27 cellular contexts compared by ENCODE assay signal in genomic region chr4:182875471-182875870, GRCh38.
"Had no signal": no experiment of that assay in that cellular context is flagged by ENCODE, and none has a peak within 500 bp of the region (broad histone marks: within the 10 kb centered on the region; RNA-seq: fewer than 3 reads in every experiment).

No MANE protein-coding gene starts in this region.

- H3K9me3 Mint-ChIP-seq: activated naive CD4-positive, alpha-beta T cell treated with anti-CD3 and anti-CD28 coated beads for 36 hours; activated naive CD8-positive, alpha-beta T cell treated with anti-CD3 and anti-CD28 coated beads for 36 hours; activated T-cell treated with anti-CD3 and anti-CD28 coated beads, Interleukin-2, amount 50 U/mL, for 72 hours; natural killer cell treated with Interleukin-12 subunit alpha and Interleukin-12 subunit beta and Interleukin-15 and Interleukin-18, amount 100 ng/mL, for 72 hours; T-cell; T-helper 2 cell treated with Interferon-gamma antibody and Interleukin-4, amounts not matched to agents 5 μg/mL and 100 μg/mL, for 36 hours had no signal

- H3K4me3 Mint-ChIP-seq: activated naive CD4-positive, alpha-beta T cell treated with anti-CD3 and anti-CD28 coated beads for 36 hours; activated naive CD8-positive, alpha-beta T cell treated with anti-CD3 and anti-CD28 coated beads for 36 hours; activated T-cell treated with anti-CD3 and anti-CD28 coated beads, Interleukin-2, amount 50 U/mL, for 72 hours; natural killer cell treated with Interleukin-12 subunit alpha and Interleukin-12 subunit beta and Interleukin-15 and Interleukin-18, amount 100 ng/mL, for 72 hours; T-cell; T-helper 2 cell treated with Interferon-gamma antibody and Interleukin-4, amounts not matched to agents 5 μg/mL and 100 μg/mL, for 36 hours had no signal

- H3K27me3 ChIP-seq: adrenal gland, ascending aorta, brain microvascular endothelial cell, esophagus muscularis mucosa, testis, transverse colon had no signal

- DNase-seq: activated CD4-positive, alpha-beta T cell treated with anti-CD3 and anti-CD28 coated beads for 4 hours; activated CD4-positive, alpha-beta T cell treated with anti-CD3 and anti-CD28 coated beads, Interleukin-2, amount 50 U/mL, for 4 hours; activated CD4-positive, CD25-positive, alpha-beta regulatory T cell; activated naive CD4-positive, alpha-beta T cell treated with anti-CD3 and anti-CD28 coated beads for 36 hours; activated naive CD8-positive, alpha-beta T cell treated with anti-CD3 and anti-CD28 coated beads for 36 hours; activated T-cell treated with anti-CD3 and anti-CD28 coated beads for 4 hours; activated T-cell treated with anti-CD3 and anti-CD28 coated beads, Interleukin-2, amount 50 U/mL, for 72 hours; adrenal gland; brain microvascular endothelial cell; cortex of kidney; foreskin melanocyte; left ventricle myocardium inferior; mesendoderm; mucosa of descending colon; occipital lobe; right cardiac atrium; stimulated activated CD4-positive, alpha-beta T cell treated with anti-CD3 and anti-CD28 coated beads, Interleukin-12 subunit alpha, Interleukin-12 subunit beta, amount 100 ng/mL, for 4 hours; stimulated activated CD4-positive, alpha-beta T cell treated with anti-CD3 and anti-CD28 coated beads, Interleukin-4, amount 100 ng/mL, for 1 hour; stimulated activated naive CD8-positive, alpha-beta T cell treated with anti-CD3 and anti-CD28 coated beads, Interleukin-15, Interleukin-2, amounts not matched to agents 100 U/mL and 50 U/mL, for 24 hours; T-cell; testis; transverse colon had no signal

- H3K27ac Mint-ChIP-seq: activated naive CD4-positive, alpha-beta T cell treated with anti-CD3 and anti-CD28 coated beads for 36 hours; activated naive CD8-positive, alpha-beta T cell treated with anti-CD3 and anti-CD28 coated beads for 36 hours; activated T-cell treated with anti-CD3 and anti-CD28 coated beads, Interleukin-2, amount 50 U/mL, for 72 hours; natural killer cell treated with Interleukin-12 subunit alpha and Interleukin-12 subunit beta and Interleukin-15 and Interleukin-18, amount 100 ng/mL, for 72 hours; T-cell; T-helper 2 cell treated with Interferon-gamma antibody and Interleukin-4, amounts not matched to agents 5 μg/mL and 100 μg/mL, for 36 hours had no signal

- H3K36me3 Mint-ChIP-seq: natural killer cell treated with Interleukin-12 subunit alpha and Interleukin-12 subunit beta and Interleukin-15 and Interleukin-18, amount 100 ng/mL, for 72 hours had no signal

- H3K4me3 ChIP-seq: adrenal gland, ascending aorta, esophagus muscularis mucosa, left ventricle myocardium inferior, lung, mucosa of descending colon, testis, transverse colon had no signal

- H3K9me3 ChIP-seq: adrenal gland, ascending aorta, esophagus muscularis mucosa, left ventricle myocardium inferior, mucosa of descending colon, testis, transverse colon had no signal

- H3K4me1 Mint-ChIP-seq: activated naive CD8-positive, alpha-beta T cell treated with anti-CD3 and anti-CD28 coated beads for 36 hours; T-cell had no signal

- H3K36me3 ChIP-seq: adrenal gland, brain microvascular endothelial cell, transverse colon had no signal

- H3K4me1 ChIP-seq: ascending aorta, testis, transverse colon had no signal

- ATAC-seq: activated T-cell treated with anti-CD3 and anti-CD28 coated beads, Interleukin-2, amount 50 U/mL, for 72 hours; mucosa of descending colon; natural killer cell treated with Interleukin-12 subunit alpha and Interleukin-12 subunit beta and Interleukin-15 and Interleukin-18, amount 100 ng/mL, for 72 hours; right cardiac atrium; stimulated activated naive CD8-positive, alpha-beta T cell treated with anti-CD3 and anti-CD28 coated beads, Interleukin-15, Interleukin-2, amounts not matched to agents 100 U/mL and 50 U/mL, for 24 hours; T-cell had no signal

- H3K27me3 Mint-ChIP-seq: activated naive CD8-positive, alpha-beta T cell treated with anti-CD3 and anti-CD28 coated beads for 36 hours; natural killer cell treated with Interleukin-12 subunit alpha and Interleukin-12 subunit beta and Interleukin-15 and Interleukin-18, amount 100 ng/mL, for 72 hours; T-cell had no signal

- H3K27ac ChIP-seq: adrenal gland, ascending aorta, brain microvascular endothelial cell, esophagus muscularis mucosa, left ventricle myocardium inferior, testis, transverse colon had no signal
